ENCODE assay signal across 12 cellular contexts in genomic region chr15:52257734-52258062, GRCh38. TPM values are rescaled to one million over a fixed set of nuclear protein-coding genes. Genes with fewer than 3 reads are reported as not detected.
DNase-seq lines count a peak whose midpoint lies in the region; ATAC-seq lines count a peak whose summit lies in the region.
"Had no signal": no experiment of that assay in that cellular context is flagged by ENCODE, and none has a peak within 500 bp of the region (broad histone marks: within the 10 kb centered on the region; RNA-seq: fewer than 3 reads in every experiment).

No MANE protein-coding gene starts in this region.

- H3K27ac ChIP-seq in temporal lobe (ENCODE audit: low read depth, low read length), result peak overlapping the region; percentile 14
- H3K27ac ChIP-seq: ascending aorta had no signal

- DNase-seq in NCI-H1436 (lab: John Stamatoyannopoulos, UW), result peak; percentile 25
- DNase-seq in NCI-H1436 treated with DMSO at 0.1 percent for 48 hours (lab: John Stamatoyannopoulos, UW), result no peak
- peak; percentile 37 for DNase-seq in RPMI7951 (ENCODE audit: low read depth)
- no peak for DNase-seq in Right ventricle myocardium superior
- no peak for DNase-seq in GF-D8 (lab: John Stamatoyannopoulos, UW)
- no peak for DNase-seq in activated CD4-positive, CD25-positive, alpha-beta regulatory T cell treated with anti-CD3 and anti-CD28 coated beads, Interleukin-2, amount 50 U/mL, for 72 hours
- DNase-seq: activated CD4-positive, alpha-beta T cell treated with anti-CD3 and anti-CD28 coated beads for 48 hours had no signal

- intact Hi-C loops in Right ventricle myocardium superior (cut with DNase I), result no loop called here

- ATAC-seq in Right ventricle myocardium superior (ENCODE audit: poor library complexity), result peak; percentile 48
- ATAC-seq in HG03342 (IDR thresholded peaks at IDR 0.05; ENCODE audit: unreplicated experiment), result no peak
- ATAC-seq: A549 had no signal

RNA-seq across cellular contexts. Expression of gene MYO5C, which starts 37.9 kb away (rescaled TPM):
- total RNA-seq in RPMI7951 (2014; rRNA removed; shearing (Covaris generic)), result 1.2 and 1.3 TPM in 2 replicates
- 2.3 TPM for total RNA-seq in Right ventricle myocardium superior
- total RNA-seq in temporal lobe, result 0.98 TPM
- total RNA-seq: HT1080 had no signal

Comparison
In these comparisons a context has a peak if more than half of its experiments do, and no peak if none do; other contexts are left out.
1. DNase-seq: peak in NCI-H1436 (single experiment) and RPMI7951 (single experiment); none in NCI-H1436 treated with DMSO at 0.1 percent for 48 hours (single experiment), Right ventricle myocardium superior (single experiment), GF-D8 (single experiment) and activated CD4-positive, CD25-positive, alpha-beta regulatory T cell treated with anti-CD3 and anti-CD28 coated beads, Interleukin-2, amount 50 U/mL, for 72 hours (single experiment).